In the genomic region with DNA sequence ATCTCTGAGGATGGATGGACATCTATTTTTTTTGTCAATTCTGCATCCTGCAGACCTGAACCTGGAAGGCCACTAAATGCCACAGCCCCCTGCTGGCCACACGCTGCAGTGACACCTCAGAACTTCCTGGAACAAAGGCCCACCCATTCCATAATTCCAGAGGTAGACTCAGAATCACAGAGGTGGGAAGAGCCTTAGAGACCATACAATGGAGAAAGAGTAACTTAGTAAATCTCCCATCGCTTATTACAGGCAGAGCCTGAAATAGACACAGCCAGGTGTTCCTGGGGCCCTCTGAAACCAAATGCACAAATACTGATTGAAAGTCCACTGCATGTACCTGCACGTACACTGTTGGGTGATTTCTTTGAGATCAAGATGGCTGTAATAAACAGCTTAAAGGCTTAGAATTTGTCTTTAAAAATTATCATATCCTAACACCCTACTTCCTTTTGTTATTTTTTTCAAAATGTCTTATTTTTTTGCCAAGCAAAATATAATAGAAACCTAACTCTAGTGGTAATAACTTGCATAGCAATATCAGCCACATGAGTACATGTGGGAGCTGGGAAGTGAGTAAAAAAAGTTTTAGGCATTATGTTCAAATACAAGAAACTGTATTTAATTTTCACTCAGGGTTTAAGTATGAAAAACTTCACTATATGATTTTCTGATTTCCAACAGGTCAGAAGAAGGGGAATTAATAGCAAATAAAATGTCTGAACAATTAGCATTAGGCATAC, we compare ENCODE assay signal across 8 cellular contexts.
DNase-seq lines count a peak whose midpoint lies in the region; ATAC-seq and TF ChIP-seq lines count a peak whose summit lies in the region.

No MANE protein-coding gene starts in this region.

- H3K9me3 Mint-ChIP-seq in activated CD4-positive, alpha-beta memory T cell treated with anti-CD3 and anti-CD28 coated beads, Interleukin-2, amount 10 ng/mL, durations not matched to agents 7 days and 5 days = no peaks in the 10 kb centered on the region

- intact Hi-C loops in esophagus muscularis mucosa (cut with DNase I) = no loop called here

- in situ Hi-C loops in GM13977 (cut with MboI; ENCODE audit: low pct_unique_long_range_greater_than_20kb, low sequenced_read_pairs, unreplicated experiment) = no loop called here

- 56% methylated on average over 3 of the region's 3 CpGs for WGBS in esophagus muscularis mucosa

- H3K27ac Mint-ChIP-seq in activated CD4-positive, alpha-beta memory T cell treated with anti-CD3 and anti-CD28 coated beads, Interleukin-2, amount 10 ng/mL, durations not matched to agents 7 days and 5 days = no peak overlapping the region

- TF ChIP-seq CTCF in GM13977 (IDR thresholded peaks at IDR 0.05; ENCODE audit: extremely low read depth, insufficient read depth, missing control alignments) (peak; percentile 84), esophagus muscularis mucosa (IDR thresholded peaks at IDR 0.05) (peak; percentile 73 to 83 (median 78)), neutrophil (IDR thresholded peaks at IDR 0.05) (peak; percentile 43)

- ATAC-seq in HG02763 (IDR thresholded peaks at IDR 0.05; ENCODE audit: unreplicated experiment) = peak; percentile 71

- no peaks in the 10 kb centered on the region for H3K4me1 ChIP-seq in esophagus muscularis mucosa
- H3K4me1 ChIP-seq in neutrophil (ENCODE audit: control insufficient read depth in 1 of 2, insufficient read depth in 1 of 2, low read depth in 1 of 2, low read length in 1 of 2) = no peaks in the 10 kb centered on the region

- H3K4me3 Mint-ChIP-seq in activated CD4-positive, alpha-beta memory T cell treated with anti-CD3 and anti-CD28 coated beads, Interleukin-2, amount 10 ng/mL, durations not matched to agents 7 days and 5 days = no peak overlapping the region

- CTCF ChIA-PET in activated CD4-positive, alpha-beta memory T cell treated with anti-CD3 and anti-CD28 coated beads, Interleukin-2, amount 10 ng/mL, durations not matched to agents 7 days and 5 days (lab: Charles Lee) = interaction anchor here (0.6 to 2.2 kb wide), 10 partner anchors 9 to 233 kb away, joined by 3 to 10 read pairs (median 3); no protein-coding TSS in a partner anchor

- H3K36me3 Mint-ChIP-seq in activated CD4-positive, alpha-beta memory T cell treated with anti-CD3 and anti-CD28 coated beads, Interleukin-2, amount 10 ng/mL, durations not matched to agents 7 days and 5 days (ENCODE audit: low read depth) = peaks cover 6% of the 10 kb centered on the region

- H3K9me3 ChIP-seq in esophagus muscularis mucosa = no peaks in the 10 kb centered on the region
- H3K9me3 ChIP-seq in neutrophil = no peaks in the 10 kb centered on the region

- H3K27me3 ChIP-seq in esophagus muscularis mucosa (no peaks in the 10 kb centered on the region), neutrophil (no peaks in the 10 kb centered on the region)

- DNase-seq in AG08395 (ENCODE audit: low spot score) (peak; percentile 56), GM13977 (ENCODE audit: low spot score) (peak; percentile 34), NCI-H1694 treated with DMSO at 0.1 percent for 48 hours (lab: John Stamatoyannopoulos, UW) (peak; percentile 1), esophagus muscularis mucosa (ENCODE audit: extremely low spot score) (no peak), NCI-H524 treated with DMSO at 0.1 percent for 48 hours (lab: John Stamatoyannopoulos, UW) (no peak)
- peak; percentile 50 for DNase-seq in activated CD4-positive, alpha-beta memory T cell treated with anti-CD3 and anti-CD28 coated beads, Interleukin-2, amount 10 ng/mL, durations not matched to agents 7 days and 5 days

- H3K4me3 ChIP-seq in esophagus muscularis mucosa (no peak overlapping the region), neutrophil (ENCODE audit: low read depth in 1 of 2, low read length in 1 of 2) (no peak overlapping the region)

- H3K27me3 Mint-ChIP-seq in activated CD4-positive, alpha-beta memory T cell treated with anti-CD3 and anti-CD28 coated beads, Interleukin-2, amount 10 ng/mL, durations not matched to agents 7 days and 5 days = no peaks in the 10 kb centered on the region

- H3K4me1 Mint-ChIP-seq in activated CD4-positive, alpha-beta memory T cell treated with anti-CD3 and anti-CD28 coated beads, Interleukin-2, amount 10 ng/mL, durations not matched to agents 7 days and 5 days = peaks cover 16% of the 10 kb centered on the region

- TF ChIP-seq POLR2A in esophagus muscularis mucosa (IDR thresholded peaks at IDR 0.05; ENCODE audit: low read depth) = no peak

- TF ChIP-seq EP300 in esophagus muscularis mucosa (IDR thresholded peaks at IDR 0.05) = no peak

- H3K27ac ChIP-seq in esophagus muscularis mucosa (replicated peaks in 1 of 4) (no peak overlapping the region), neutrophil (no peak overlapping the region)

- POLR2A ChIA-PET in activated CD4-positive, alpha-beta memory T cell treated with anti-CD3 and anti-CD28 coated beads, Interleukin-2, amount 10 ng/mL, durations not matched to agents 7 days and 5 days (lab: Charles Lee) = no interaction called here

- H3K36me3 ChIP-seq in esophagus muscularis mucosa (no peaks in the 10 kb centered on the region), neutrophil (no peaks in the 10 kb centered on the region)

Comparison
In these comparisons a context has a peak if more than half of its experiments do, and no peak if none do; other contexts are left out.
1. DNase-seq: peak in AG08395 (single experiment), GM13977 (single experiment), NCI-H1694 treated with DMSO at 0.1 percent for 48 hours (single experiment) and activated CD4-positive, alpha-beta memory T cell treated with anti-CD3 and anti-CD28 coated beads, Interleukin-2, amount 10 ng/mL, durations not matched to agents 7 days and 5 days (single experiment); none in esophagus muscularis mucosa (single experiment) and NCI-H524 treated with DMSO at 0.1 percent for 48 hours (single experiment).
2. Peak in every context shown above with its lines, with median percentiles within 50 percentile points of each other: CTCF ChIP-seq.